Comparison of ENCODE assay signal across 8 cellular contexts in the genomic region with DNA sequence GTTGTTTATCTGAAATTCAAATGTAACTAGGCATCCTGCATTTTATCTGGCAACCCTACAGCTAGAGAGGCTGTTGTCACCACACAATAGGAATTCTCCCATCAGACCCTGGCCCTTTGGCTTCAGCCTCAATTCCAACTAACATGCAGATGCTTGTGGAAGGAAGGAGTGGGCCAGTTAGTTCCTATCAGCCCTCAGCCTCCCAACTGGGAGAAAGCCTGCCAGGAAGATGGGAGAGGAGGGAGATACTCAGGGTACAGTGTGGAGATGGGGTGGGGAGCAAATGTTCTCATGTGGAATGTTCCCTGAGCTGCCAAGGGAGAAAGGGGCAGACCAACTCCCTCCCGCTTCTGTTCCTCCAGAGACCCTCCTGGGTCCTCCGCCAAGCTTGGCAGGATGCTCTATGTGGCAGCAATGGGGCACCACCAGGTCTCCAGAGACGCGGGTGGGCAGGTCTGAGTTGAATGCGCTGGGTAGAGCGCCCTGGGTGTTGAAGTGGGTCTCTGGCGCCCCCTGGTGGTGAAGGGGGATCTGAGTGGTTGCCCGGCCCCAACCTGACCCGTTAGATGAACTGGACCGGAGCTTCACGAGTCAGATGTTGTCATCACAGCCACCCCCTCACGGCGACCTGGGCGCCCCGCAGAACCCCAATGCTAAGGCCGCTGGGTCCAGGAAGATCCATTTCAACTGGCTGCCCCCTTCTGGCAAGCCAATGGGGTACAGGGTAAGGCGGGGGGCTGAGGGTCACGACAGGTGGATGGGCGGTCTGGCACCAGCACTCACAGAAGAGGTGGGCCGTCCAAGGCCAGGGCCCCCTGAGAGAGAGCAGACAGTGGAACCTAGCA. TPM values are rescaled to one million over a fixed set of nuclear protein-coding genes. Genes with fewer than 3 reads are reported as not detected.
DNase-seq lines count a peak whose midpoint lies in the region; ATAC-seq and TF ChIP-seq lines count a peak whose summit lies in the region.

No MANE protein-coding gene starts in this region.

- no peak overlapping the region for H3K27ac ChIP-seq in SK-N-SH (ENCODE audit: low read depth in 2 of 2, low read length in 1 of 2)
- H3K27ac ChIP-seq in trophoblast cell (ENCODE audit: low read depth, low read length): no peak overlapping the region
- peak overlapping the region; percentile 23 to 87 (median 56) for H3K27ac ChIP-seq in tibial nerve

- H3K27me3 ChIP-seq in SK-N-SH (ENCODE audit: insufficient read depth) (no peaks in the 10 kb centered on the region), trophoblast cell (ENCODE audit: insufficient read depth, low read length) (no peaks in the 10 kb centered on the region), tibial nerve (no peaks in the 10 kb centered on the region)

- TF ChIP-seq CTCF in GM12872 (IDR thresholded peaks at IDR 0.05; ENCODE audit: insufficient read depth, low read depth, low read length) (peak; percentile 94), SK-N-SH (IDR thresholded peaks at IDR 0.05) (peak; percentile 99), tibial nerve (IDR thresholded peaks at IDR 0.05) (peak; percentile 88 to 98 (median 96))

- H3K9me3 ChIP-seq in SK-N-SH: no peaks in the 10 kb centered on the region
- H3K9me3 ChIP-seq in trophoblast cell (ENCODE audit: insufficient read depth, low read depth, low read length): peaks cover 5% of the 10 kb centered on the region
- no peaks in the 10 kb centered on the region for H3K9me3 ChIP-seq in tibial nerve

- POLR2A ChIA-PET in SK-N-SH (lab: Yijun Ruan, JAX): interaction anchor here (1.0 to 3.2 kb wide), 3 partner anchors 26 to 117 kb away, joined by 3 to 18 read pairs (median 4); partner anchors contain the start of genes RECQL5, SAP30BP and SMIM5

- no peak overlapping the region for H2BK120ac ChIP-seq in trophoblast cell (ENCODE audit: insufficient read depth, low read length, poor library complexity)

- H3K9me2 ChIP-seq in SK-N-SH: no peaks in the 10 kb centered on the region

- H3K23ac ChIP-seq in trophoblast cell (ENCODE audit: low read length): no peak overlapping the region

- ATAC-seq in GM21717 (IDR thresholded peaks at IDR 0.05; ENCODE audit: unreplicated experiment): no peak

- H3K14ac ChIP-seq in trophoblast cell (ENCODE audit: low read length): no peak overlapping the region

- H3K79me1 ChIP-seq in trophoblast cell (ENCODE audit: low read length): peaks cover 6% of the 10 kb centered on the region

- H3K4ac ChIP-seq in trophoblast cell (ENCODE audit: low read depth, low read length): no peak overlapping the region

- TF ChIP-seq RAD21 in SK-N-SH (IDR thresholded peaks at IDR 0.05; ENCODE audit: low read length): peak; percentile 82

- 11% methylated on average over 19 of the region's 20 CpGs for WGBS in SK-N-SH (ENCODE audit: low lambda C conversion rate)
- WGBS in trophoblast cell (ENCODE audit: extremely low coverage, insufficient coverage, insufficient read length): no CpG with 5 or more reads among the region's 20 CpGs
- WGBS in tibial nerve, 2 donors: 19 to 36% methylated on average over 11 to 20 of the region's 20 CpGs

- no peaks in the 10 kb centered on the region for H4K20me1 ChIP-seq in SK-N-SH (ENCODE audit: insufficient read depth)

- H2BK5ac ChIP-seq in trophoblast cell (ENCODE audit: low read depth, low read length, poor library complexity): no peak overlapping the region

- H4K8ac ChIP-seq in trophoblast cell (ENCODE audit: low read depth, low read length): no peak overlapping the region

- H3K9ac ChIP-seq in SK-N-SH (no peak overlapping the region), trophoblast cell (ENCODE audit: low read length) (no peak overlapping the region)

- CTCF ChIA-PET in SK-N-SH (lab: Yijun Ruan, JAX): interaction anchor here (0.5 to 31.4 kb wide), 79 partner anchors 11 to 644 kb away, joined by 3 to 1370 read pairs (median 5); partner anchors contain the start of genes GALK1, ITGB4, RECQL5 and SAP30BP

- H2AFZ ChIP-seq in SK-N-SH (ENCODE audit: low read depth) (peak overlapping the region; percentile 7; the same call in 1 of the 2 replicates), trophoblast cell (ENCODE audit: insufficient read depth, low read length, poor library complexity) (peak overlapping the region; percentile 48)

- H3K4me1 ChIP-seq in SK-N-SH (ENCODE audit: control insufficient read depth in 1 of 2, insufficient read depth in 2 of 2, low read depth in 1 of 2, low read length in 1 of 2): peaks cover 0 to 23% of the 10 kb centered on the region in 2 experiments; a peak in 1 of 4 replicates
- peaks cover 4% of the 10 kb centered on the region in 2 experiments for H3K4me1 ChIP-seq in trophoblast cell (ENCODE audit: control insufficient read depth in 1 of 2, insufficient read depth in 2 of 2, low read length in 2 of 2)
- H3K4me1 ChIP-seq in tibial nerve: peaks cover 0 to 60% (median 23%) of the 10 kb centered on the region in 4 donors

- no peak overlapping the region for H2AK5ac ChIP-seq in trophoblast cell (ENCODE audit: low read length)

- peaks cover 18% of the 10 kb centered on the region for H3F3A ChIP-seq in SK-N-SH (replicated peaks; ENCODE audit: insufficient read depth)

- H3K4me3 ChIP-seq in SK-N-SH (ENCODE audit: low read depth in 2 of 2, low read length in 1 of 2) (peak overlapping the region in 1 of 2 experiments; percentile 30; a peak in 2 of 4 replicates), trophoblast cell (ENCODE audit: low read depth, low read length) (no peak overlapping the region), tibial nerve (no peak overlapping the region)

- H2BK12ac ChIP-seq in trophoblast cell (ENCODE audit: low read length): no peak overlapping the region

- H3K79me2 ChIP-seq in SK-N-SH (ENCODE audit: insufficient read depth): no peaks in the 10 kb centered on the region
- peaks cover 2% of the 10 kb centered on the region for H3K79me2 ChIP-seq in trophoblast cell (ENCODE audit: control insufficient read depth, insufficient read depth, low read length, poor library complexity)

- TF ChIP-seq EP300 in SK-N-SH (IDR thresholded peaks at IDR 0.05; ENCODE audit: borderline replicate concordance in 1 of 2, low read depth in 1 of 2, low read length in 1 of 2) (no peak), tibial nerve (IDR thresholded peaks at IDR 0.05) (peak in 1 of 2 donors; percentile 61)

- TF ChIP-seq POLR2A in tibial nerve (IDR thresholded peaks at IDR 0.05): no peak

- DNase-seq in MV-4-11 (lab: John Stamatoyannopoulos, UW) (peak; percentile 40), SK-N-SH (peak; percentile 94), globus pallidus (ENCODE audit: low spot score) (peak; percentile 80), trophoblast cell (peak; percentile 77 to 89), tibial nerve (ENCODE audit: low spot score in 2 of 2) (peak; percentile 90 to 96)
- DNase-seq in activated naive CD4-positive, alpha-beta T cell treated with Interleukin-2 at 50 U/mL for 16 hours: peak; percentile 88

- no peak overlapping the region for H4K12ac ChIP-seq in trophoblast cell (ENCODE audit: low read depth, low read length)

- H3K36me3 ChIP-seq in SK-N-SH (replicated peaks in 1 of 2; ENCODE audit: control insufficient read depth in 1 of 2, insufficient read depth in 2 of 2, low read length in 1 of 2): no peaks in the 10 kb centered on the region
- H3K36me3 ChIP-seq in trophoblast cell (ENCODE audit: control insufficient read depth in 1 of 2, insufficient read depth in 2 of 2, low read length in 2 of 2): peaks cover 20 to 24% of the 10 kb centered on the region in 2 experiments
- peaks cover 0 to 97% (median 0%) of the 10 kb centered on the region in 3 donors for H3K36me3 ChIP-seq in tibial nerve

- H3K4me2 ChIP-seq in SK-N-SH (peak overlapping the region; percentile 19; the same call in 1 of the 2 replicates), trophoblast cell (ENCODE audit: low read length) (peak overlapping the region; percentile 30)

- H3K18ac ChIP-seq in trophoblast cell (ENCODE audit: low read length): no peak overlapping the region

- H4K91ac ChIP-seq in trophoblast cell (ENCODE audit: low read depth, low read length): no peak overlapping the region

TF ChIP-seq in SK-N-SH, 30 proteins besides CTCF, POLR2A, EP300 and RAD21:
- TF ChIP-seq SMC3 (IDR thresholded peaks at IDR 0.05; ENCODE audit: low read depth, low read length): peak; percentile 63
- TF ChIP-seq MXI1 (IDR thresholded peaks at IDR 0.05; ENCODE audit: low read depth, low read length): peak; percentile 44; the same call in 1 of the 2 replicates
- TF ChIP-seq NRF1 (IDR thresholded peaks at IDR 0.05; ENCODE audit: low read depth, low read length): no peak

RNA-seq across cellular contexts. Expression of gene GALK1, which starts 15.2 kb away (rescaled TPM):
- polyA plus RNA-seq in SK-N-SH (2012; rRNA removed): 36.5 and 39.2 TPM in 2 replicates
- 12.4 and 22.4 TPM in 2 replicates for polyA plus RNA-seq in SK-N-SH (2012; cell fraction: cytosol; rRNA removed)
- polyA plus RNA-seq in SK-N-SH (2012; cell fraction: nucleus; rRNA removed): 82.6 and 138 TPM in 2 replicates
- 14.2 TPM in 2 replicates for polyA plus RNA-seq in trophoblast cell (2013)
- 10 to 100 TPM; 54.5 to 57.5 (median 55.6) TPM for total RNA-seq in tibial nerve

RNA-seq across cellular contexts. Expression of gene ITGB4, which starts 28.5 kb away (rescaled TPM):
- 3.6 and 7.0 TPM in 2 replicates for polyA plus RNA-seq in SK-N-SH (2012; rRNA removed)
- polyA plus RNA-seq in SK-N-SH (2012; cell fraction: cytosol; rRNA removed): 1.7 and 3.3 TPM in 2 replicates
- 8.6 and 11.2 TPM in 2 replicates for polyA plus RNA-seq in SK-N-SH (2012; cell fraction: nucleus; rRNA removed)
- 81.0 and 90.8 TPM in 2 replicates for polyA plus RNA-seq in trophoblast cell (2013)
- total RNA-seq in tibial nerve: 100 to 1,000 TPM; 211 to 335 (median 233) TPM

RNA-seq across cellular contexts. Expression of gene UNK, which starts 34.8 kb away (rescaled TPM):
- 19.9 and 24.8 TPM in 2 replicates for polyA plus RNA-seq in SK-N-SH (2012; rRNA removed)
- polyA plus RNA-seq in SK-N-SH (2012; cell fraction: cytosol; rRNA removed): 22.1 and 26.9 TPM in 2 replicates
- polyA plus RNA-seq in SK-N-SH (2012; cell fraction: nucleus; rRNA removed): 54.0 and 54.3 TPM in 2 replicates
- 20.5 and 22.3 TPM in 2 replicates for polyA plus RNA-seq in trophoblast cell (2013)
- 10 to 100 TPM; 30.2 to 53.4 (median 36.2) TPM for total RNA-seq in tibial nerve

Comparison
In these comparisons a context has a peak if more than half of its experiments do, and no peak if none do; other contexts are left out.
1. DNase-seq: peak in every context shown above with its lines; median percentile 94 in SK-N-SH; 93 in tibial nerve; 88 in activated naive CD4-positive, alpha-beta T cell treated with Interleukin-2 at 50 U/mL for 16 hours; 83 in trophoblast cell; 80 in globus pallidus; 40 in MV-4-11.
2. H3K27ac ChIP-seq: peak in tibial nerve (4 of 4); none in SK-N-SH (0 of 2) and trophoblast cell (single experiment).
3. Peak in every context shown above with its lines, with median percentiles within 50 percentile points of each other: CTCF ChIP-seq.